1 cellular context compared by ENCODE assay signal in genomic region chr2:73984203-73984921, GRCh38.
TF ChIP-seq lines count a peak whose summit lies in the region.

TET3 (plus strand) TSS chr2:73984910; CDS start chr2:73986404, 1,494 bp downstream.

TF ChIP-seq in HepG2, 621 proteins besides CTCF, POLR2A, EP300 and RAD21 (continued from another document and continues in another):
- TF ChIP-seq HBP1 (CRISPR knock-in tag; IDR thresholded peaks at IDR 0.05; ENCODE audit: low read depth) (peak; percentile 65; the same call in 1 of the 2 replicates), RXRB (CRISPR knock-in tag; IDR thresholded peaks at IDR 0.05; ENCODE audit: borderline replicate concordance) (no peak; the same call in 1 of the 2 replicates), PITX1 (CRISPR knock-in tag; IDR thresholded peaks at IDR 0.05) (no peak; the same call in 1 of the 2 replicates), ZNF614 (CRISPR knock-in tag; IDR thresholded peaks at IDR 0.05; ENCODE audit: borderline replicate concordance) (no peak), ZNF232 (CRISPR knock-in tag; IDR thresholded peaks at IDR 0.05; ENCODE audit: borderline replicate concordance) (peak; percentile 34; the same call in 1 of the 2 replicates), BRCA1 (CRISPR knock-in tag; IDR thresholded peaks at IDR 0.05) (no peak), NKX3-1 (CRISPR knock-in tag; IDR thresholded peaks at IDR 0.05) (peak; percentile 54; the same call in 1 of the 2 replicates), PRDM15 (CRISPR knock-in tag; IDR thresholded peaks at IDR 0.05) (0 out of 2 replicates have a peak, but pooled peaks have one; percentile 43), GABPB1 (CRISPR knock-in tag; IDR thresholded peaks at IDR 0.05) (peak; percentile 74; the same call in 1 of the 2 replicates), YEATS4 (CRISPR knock-in tag; IDR thresholded peaks at IDR 0.05; ENCODE audit: borderline replicate concordance) (peak; percentile 86), ZNF605 (CRISPR knock-in tag; IDR thresholded peaks at IDR 0.05) (peak; percentile 51; the same call in 1 of the 2 replicates), ZNF607 (CRISPR knock-in tag; IDR thresholded peaks at IDR 0.05; ENCODE audit: borderline replicate concordance) (peak; percentile 6; the same call in 1 of the 2 replicates), HNRNPLL (IDR thresholded peaks at IDR 0.05; ENCODE audit: low read depth, low read length, poor library complexity, severe bottlenecking) (peak; percentile 36), MEIS1 (CRISPR knock-in tag; IDR thresholded peaks at IDR 0.05; ENCODE audit: borderline replicate concordance) (peak; percentile 49), BRD4 (CRISPR knock-in tag; IDR thresholded peaks at IDR 0.05) (peak; percentile 78; the same call in 1 of the 2 replicates), ZNF276 (CRISPR knock-in tag; IDR thresholded peaks at IDR 0.05; ENCODE audit: low read depth) (peak; percentile 75), SMYD3 (CRISPR knock-in tag; IDR thresholded peaks at IDR 0.05) (no peak), ZNF142 (CRISPR knock-in tag; IDR thresholded peaks at IDR 0.05) (peak; percentile 75; the same call in 1 of the 2 replicates), TEAD3 (CRISPR knock-in tag; optimal IDR thresholded peaks at IDR 0.05; ENCODE audit: borderline replicate concordance) (no peak), BORCS8-MEF2B (CRISPR knock-in tag; IDR thresholded peaks at IDR 0.05) (no peak), ATF6 (CRISPR knock-in tag; conservative IDR thresholded peaks at IDR 0.05) (no peak), HMGXB4 (CRISPR knock-in tag; IDR thresholded peaks at IDR 0.05; ENCODE audit: borderline replicate concordance in 1 of 2, low read depth in 1 of 2) (peak in 1 of 2 experiments; percentile 51), MXD4 (CRISPR knock-in tag; IDR thresholded peaks at IDR 0.05) (peak; percentile 42), NONO (IDR thresholded peaks at IDR 0.05) (no peak), NONO (CRISPR knock-in tag; conservative IDR thresholded peaks at IDR 0.05) (peak; percentile 82), ZNF180 (CRISPR knock-in tag; IDR thresholded peaks at IDR 0.05; ENCODE audit: borderline replicate concordance, low read depth) (no peak), CENPT (CRISPR knock-in tag; IDR thresholded peaks at IDR 0.05; ENCODE audit: low read depth) (no peak), LBX2 (CRISPR knock-in tag; IDR thresholded peaks at IDR 0.05; ENCODE audit: borderline replicate concordance) (peak; percentile 56; the same call in 1 of the 2 replicates), TMF1 (CRISPR knock-in tag; IDR thresholded peaks at IDR 0.05; ENCODE audit: low read depth) (peak; percentile 65; the same call in 1 of the 2 replicates), CSRNP2 (CRISPR knock-in tag; conservative IDR thresholded peaks at IDR 0.05; ENCODE audit: low read depth) (no peak), TFDP2 (CRISPR knock-in tag; IDR thresholded peaks at IDR 0.05) (no peak), NFRKB (IDR thresholded peaks at IDR 0.05) (no peak), TCF7 (IDR thresholded peaks at IDR 0.05; ENCODE audit: low read depth) (0 out of 2 replicates have a peak, but pooled peaks have one; percentile 4)
- TF ChIP-seq, protein P1, sequence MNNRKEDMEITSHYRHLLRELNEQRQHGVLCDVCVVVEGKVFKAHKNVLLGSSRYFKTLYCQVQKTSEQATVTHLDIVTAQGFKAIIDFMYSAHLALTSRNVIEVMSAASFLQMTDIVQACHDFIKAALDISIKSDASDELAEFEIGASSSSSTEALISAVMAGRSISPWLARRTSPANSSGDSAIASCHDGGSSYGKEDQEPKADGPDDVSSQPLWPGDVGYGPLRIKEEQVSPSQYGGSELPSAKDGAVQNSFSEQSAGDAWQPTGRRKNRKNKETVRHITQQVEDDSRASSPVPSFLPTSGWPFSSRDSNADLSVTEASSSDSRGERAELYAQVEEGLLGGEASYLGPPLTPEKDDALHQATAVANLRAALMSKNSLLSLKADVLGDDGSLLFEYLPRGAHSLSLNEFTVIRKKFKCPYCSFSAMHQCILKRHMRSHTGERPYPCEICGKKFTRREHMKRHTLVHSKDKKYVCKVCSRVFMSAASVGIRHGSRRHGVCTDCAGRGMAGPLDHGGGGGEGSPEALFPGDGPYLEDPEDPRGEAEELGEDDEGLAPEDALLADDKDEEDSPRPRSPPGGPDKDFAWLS (CRISPR knock-in tag; IDR thresholded peaks at IDR 0.05; ENCODE audit: borderline replicate concordance), result peak; percentile 85; the same call in 1 of the 2 replicates
